In the genomic region with DNA sequence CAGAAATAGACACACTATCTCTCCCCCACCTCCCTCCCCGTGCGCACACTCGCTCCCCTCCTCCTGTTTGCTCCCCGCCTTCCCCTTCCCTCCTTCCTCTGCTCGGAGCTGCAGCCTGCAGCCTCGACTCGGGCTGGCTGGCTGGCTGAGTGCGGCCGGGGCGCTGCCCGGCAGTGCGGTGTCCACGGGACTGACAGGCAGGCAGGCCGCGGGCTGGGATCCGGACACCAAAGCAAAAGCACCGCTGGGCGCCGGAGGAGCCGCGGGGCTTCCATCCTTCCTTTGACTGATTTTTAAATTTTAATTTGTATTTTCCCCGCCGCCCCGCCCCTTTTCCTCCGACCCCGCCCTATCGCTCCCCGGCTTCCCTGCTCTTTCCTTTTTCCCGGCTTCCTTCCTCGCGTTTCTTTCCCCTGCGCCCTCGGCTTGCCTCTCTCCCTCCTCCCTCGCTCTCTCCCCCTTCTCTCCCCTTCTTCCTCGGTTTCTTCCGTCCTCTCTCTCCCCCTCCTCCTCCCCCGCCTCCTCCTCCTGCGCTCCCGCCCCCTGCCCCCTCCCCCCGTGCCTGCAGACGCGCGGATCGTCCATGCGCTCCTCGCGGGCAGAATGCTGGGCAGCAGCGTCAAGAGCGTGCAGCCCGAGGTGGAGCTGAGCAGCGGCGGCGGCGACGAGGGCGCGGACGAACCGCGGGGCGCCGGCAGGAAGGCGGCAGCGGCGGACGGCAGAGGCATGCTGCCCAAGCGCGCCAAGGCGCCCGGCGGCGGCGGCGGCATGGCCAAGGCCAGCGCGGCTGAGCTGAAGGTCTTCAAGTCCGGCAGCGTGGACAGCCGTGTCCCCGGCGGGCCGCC, we compare ENCODE assay signal across 8 cellular contexts.
A peak's percentile ranks its signal among the peaks of the same experiment; 100 is the strongest.
DNase-seq lines count a peak whose midpoint lies in the region; ATAC-seq, FAIRE-seq and TF ChIP-seq lines count a peak whose summit lies in the region.

No MANE protein-coding gene starts in this region.

- peaks cover 23% of the 10 kb centered on the region for H3K4me1 ChIP-seq in ES-I3 (ENCODE audit: insufficient read depth, low read length)
- H3K4me1 ChIP-seq in mammary epithelial cell (ENCODE audit: insufficient read depth, low read length), result peaks cover 38% of the 10 kb centered on the region
- peaks cover 12% of the 10 kb centered on the region for H3K4me1 ChIP-seq in keratinocyte (ENCODE audit: control insufficient read depth, extremely low read depth, insufficient read depth, low read length)

- H3K9me3 Mint-ChIP-seq in stimulated activated naive CD8-positive, alpha-beta T cell treated with anti-CD3 and anti-CD28 coated beads, Interleukin-15, amount 100 ng/mL, for 72 hours, result no peaks in the 10 kb centered on the region

- H2AFZ ChIP-seq in mammary epithelial cell (ENCODE audit: low read depth, low read length) (peak overlapping the region; percentile 92), keratinocyte (ENCODE audit: control insufficient read depth, low read length) (peak overlapping the region; percentile 65)

- H4K20me1 ChIP-seq in mammary epithelial cell (ENCODE audit: insufficient read depth, low read length) (no peaks in the 10 kb centered on the region), keratinocyte (ENCODE audit: control insufficient read depth, extremely low read depth, insufficient read depth, low read length) (peaks cover 3% of the 10 kb centered on the region)

- H3K9me3 ChIP-seq in ES-I3 (ENCODE audit: control insufficient read depth, insufficient read depth, low read length) (no peaks in the 10 kb centered on the region; the same call in 1 of the 2 replicates), mammary epithelial cell (replicated peaks; ENCODE audit: insufficient read depth, low read length) (no peaks in the 10 kb centered on the region), keratinocyte (ENCODE audit: control insufficient read depth, low read depth, low read length) (no peaks in the 10 kb centered on the region)

- H3K36me3 ChIP-seq in ES-I3 (ENCODE audit: insufficient read depth, low read length), result no peaks in the 10 kb centered on the region
- H3K36me3 ChIP-seq in mammary epithelial cell (ENCODE audit: insufficient read depth, low read length), result no peaks in the 10 kb centered on the region
- H3K36me3 ChIP-seq in keratinocyte (ENCODE audit: control insufficient read depth in 2 of 2, extremely low read depth in 1 of 2, insufficient read depth in 2 of 2, low read length in 2 of 2), result no peaks in the 10 kb centered on the region

- WGBS in mammary epithelial cell (ENCODE audit: low coverage, missing lambda C conversion rate), result 20% methylated on average over 11 of the region's 82 CpGs

- H3K79me2 ChIP-seq in mammary epithelial cell (ENCODE audit: insufficient read depth, low read length) (peaks cover 4% of the 10 kb centered on the region), keratinocyte (ENCODE audit: control insufficient read depth, insufficient read depth, low read length) (no peaks in the 10 kb centered on the region)

- H3K4me3 ChIP-seq in mammary epithelial cell (replicated peaks in 1 of 3; ENCODE audit: insufficient read depth in 1 of 3, low read depth in 2 of 3, low read length in 3 of 3) (peak overlapping the region; percentile 26 to 65 (median 65)), keratinocyte (ENCODE audit: control insufficient read depth in 2 of 3, extremely low read depth in 1 of 3, insufficient read depth in 2 of 3, low read depth in 1 of 3, low read length in 3 of 3) (peak overlapping the region; percentile 30 to 61 (median 44))

- H3K9ac ChIP-seq in ES-I3 (ENCODE audit: low read depth, low read length) (peak overlapping the region; percentile 77), mammary epithelial cell (ENCODE audit: insufficient read depth, low read length) (no peak overlapping the region), keratinocyte (ENCODE audit: control insufficient read depth, extremely low read depth, insufficient read depth, low read length) (no peak overlapping the region)

- H3K27me3 Mint-ChIP-seq in stimulated activated naive CD8-positive, alpha-beta T cell treated with anti-CD3 and anti-CD28 coated beads, Interleukin-15, amount 100 ng/mL, for 72 hours, result peaks cover 68% of the 10 kb centered on the region

- H3K4me1 Mint-ChIP-seq in stimulated activated naive CD8-positive, alpha-beta T cell treated with anti-CD3 and anti-CD28 coated beads, Interleukin-15, amount 100 ng/mL, for 72 hours, result peaks cover 6% of the 10 kb centered on the region

- H3K4me2 ChIP-seq in mammary epithelial cell (ENCODE audit: insufficient read depth, low read depth, low read length), result peak overlapping the region; percentile 99
- peak overlapping the region; percentile 83 for H3K4me2 ChIP-seq in keratinocyte (ENCODE audit: control insufficient read depth, extremely low read depth, insufficient read depth, low read depth, low read length)

- no peak overlapping the region for H3K27ac Mint-ChIP-seq in stimulated activated naive CD8-positive, alpha-beta T cell treated with anti-CD3 and anti-CD28 coated beads, Interleukin-15, amount 100 ng/mL, for 72 hours

- H3K27me3 ChIP-seq in mammary epithelial cell (ENCODE audit: insufficient read depth, low read length) (no peaks in the 10 kb centered on the region), keratinocyte (ENCODE audit: control insufficient read depth, extremely low read depth, insufficient read depth, low read length) (peaks cover 17% of the 10 kb centered on the region)

- intact Hi-C loops in mammary epithelial cell (cut with micrococcal nuclease), result no loop called here

- no peak overlapping the region for H3K27ac ChIP-seq in mammary epithelial cell (ENCODE audit: insufficient read depth, low read depth, low read length)
- H3K27ac ChIP-seq in keratinocyte (ENCODE audit: control insufficient read depth, insufficient read depth, low read length), result no peak overlapping the region

- H3K9me1 ChIP-seq in keratinocyte (ENCODE audit: control insufficient read depth, extremely low read depth, insufficient read depth, low read length), result no peaks in the 10 kb centered on the region

- in situ Hi-C loops in mammary epithelial cell (cut with MboI; ENCODE audit: low sequenced_read_pairs in 2 of 2), result no loop called here

- no TSS peak for BruUV-seq in mammary epithelial cell (replicated peaks; lab: Mats Ljungman, UMichigan)

- CTCF ChIA-PET in mammary epithelial cell (lab: Charles Lee; ENCODE audit: low non-redundant PET), result no interaction called here

- DNase-seq in NCI-H2107 treated with DMSO at 0.1 percent for 48 hours (lab: John Stamatoyannopoulos, UW; ENCODE audit: unreplicated experiment), result peak; percentile 48
- DNase-seq in mammary epithelial cell, result peak; percentile 20
- no peak for DNase-seq in keratinocyte (ENCODE audit: low read depth, low spot score)
- DNase-seq in stimulated activated naive CD8-positive, alpha-beta T cell treated with anti-CD3 and anti-CD28 coated beads, Interleukin-15, amount 100 ng/mL, for 72 hours, result no peak
- no peak for DNase-seq in GM20000 (ENCODE audit: low spot score)

- dilution Hi-C loops in mammary epithelial cell (cut with HindIII; ENCODE audit: low sequenced_read_pairs) (no loop called here), keratinocyte (cut with MboI; ENCODE audit: extremely low pct_ligation_motif_present, low sequenced_read_pairs) (no loop called here)

- ATAC-seq in stimulated activated naive CD8-positive, alpha-beta T cell treated with anti-CD3 and anti-CD28 coated beads, Interleukin-15, amount 100 ng/mL, for 72 hours, result peak; percentile 54
- ATAC-seq in GM18873 (IDR thresholded peaks at IDR 0.05; ENCODE audit: low FRiP score, unreplicated experiment) (no peak), HG02571 (IDR thresholded peaks at IDR 0.05; ENCODE audit: unreplicated experiment) (no peak)

- peak overlapping the region; percentile 9 to 57 for H3K4me3 Mint-ChIP-seq in stimulated activated naive CD8-positive, alpha-beta T cell treated with anti-CD3 and anti-CD28 coated beads, Interleukin-15, amount 100 ng/mL, for 72 hours

- TF ChIP-seq CTCF in mammary epithelial cell (conservative IDR thresholded peaks at IDR 0.05 in 1 of 2, IDR thresholded peaks at IDR 0.05 in 1 of 2; ENCODE audit: extremely low read depth in 1 of 2, insufficient read depth in 1 of 2, low read depth in 1 of 2, low read length in 2 of 2), result no peak
- no peak for TF ChIP-seq CTCF in keratinocyte (optimal IDR thresholded peaks at IDR 0.05 in 1 of 3, IDR thresholded peaks at IDR 0.05 in 1 of 3, conservative IDR thresholded peaks at IDR 0.05 in 1 of 3; ENCODE audit: extremely low read depth in 1 of 3, insufficient read depth in 2 of 3, low read length in 3 of 3)
- no peak for TF ChIP-seq CTCF in GM20000 (IDR thresholded peaks at IDR 0.05; ENCODE audit: extremely low read depth, missing control alignments)

- FAIRE-seq in keratinocyte (lab: Jason Lieb, UNC), result no peak

Comparison
In these comparisons a context has a peak if more than half of its experiments do, and no peak if none do; other contexts are left out.
1. DNase-seq: peak in NCI-H2107 treated with DMSO at 0.1 percent for 48 hours (single experiment) and mammary epithelial cell (single experiment); none in keratinocyte (single experiment), stimulated activated naive CD8-positive, alpha-beta T cell treated with anti-CD3 and anti-CD28 coated beads, Interleukin-15, amount 100 ng/mL, for 72 hours (0 of 2) and GM20000 (single experiment).